In genomic region chr2:168751104-168751768, GRCh38 we compare ENCODE assay signal across 10 cellular contexts. TPM values are rescaled to one million over a fixed set of nuclear protein-coding genes. Genes with fewer than 3 reads are reported as not detected.
A peak's percentile ranks its signal among the peaks of the same experiment; 100 is the strongest.
DNase-seq lines count a peak whose midpoint lies in the region; ATAC-seq, FAIRE-seq and TF ChIP-seq lines count a peak whose summit lies in the region.
"Had no signal": no experiment of that assay in that cellular context is flagged by ENCODE, and none has a peak within 500 bp of the region (broad histone marks: within the 10 kb centered on the region; RNA-seq: fewer than 3 reads in every experiment).

No MANE protein-coding gene starts in this region.

- FAIRE-seq in GM18507 (lab: Jason Lieb, UNC): peak; percentile 39
- FAIRE-seq: urothelium cell line had no signal

- DNase-seq in GM18507 (ENCODE audit: extremely low spot score, insufficient read length, low read depth): no peak
- DNase-seq in central memory CD4-positive, alpha-beta T cell: peak; percentile 78
- DNase-seq in GF-D8 (lab: John Stamatoyannopoulos, UW): no peak
- no peak for DNase-seq in midbrain (lab: John Stamatoyannopoulos, UW)
- DNase-seq in ACHN: no peak
- DNase-seq in body of pancreas: no peak
- DNase-seq: NCI-H226 had no signal

- H3K27ac ChIP-seq in body of pancreas: no peak overlapping the region

- no peaks in the 10 kb centered on the region for H3K27me3 ChIP-seq in body of pancreas

- ATAC-seq in GM19467 (IDR thresholded peaks at IDR 0.05; ENCODE audit: unreplicated experiment) (peak; percentile 75), HG03342 (IDR thresholded peaks at IDR 0.05; ENCODE audit: unreplicated experiment) (peak; percentile 78), body of pancreas (no peak)

- H3K36me3 ChIP-seq in body of pancreas (replicated peaks in 1 of 2; ENCODE audit: insufficient read depth in 1 of 2, low read depth in 2 of 2): peaks cover 0 to 3% of the 10 kb centered on the region in 2 donors

- intact Hi-C loops in body of pancreas (cut with DNase I): loop anchor here (10.0 kb wide), 1 partner anchor 406 kb away; no protein-coding TSS in a partner anchor

- no peaks in the 10 kb centered on the region for H3K4me1 ChIP-seq in body of pancreas

- no peak for TF ChIP-seq POLR2A in body of pancreas (IDR thresholded peaks at IDR 0.05)

- in situ Hi-C loops in ACHN (cut with HindIII; ENCODE audit: low pct_ligation_motif_present, low pct_unique_long_range_greater_than_20kb, low sequenced_read_pairs): loop anchor here (25.0 kb wide), 1 partner anchor 161 kb away; the partner anchor contains the start of gene G6PC2

- H3K9me3 ChIP-seq in body of pancreas: no peaks in the 10 kb centered on the region

- TF ChIP-seq CTCF in body of pancreas (IDR thresholded peaks at IDR 0.05): no peak

- H3K4me3 ChIP-seq in body of pancreas: no peak overlapping the region

RNA-seq across cellular contexts. Expression of gene NOSTRIN, which starts 51.2 kb away (rescaled TPM):
- 10 to 100 TPM; 34.8 to 64.3 TPM for total RNA-seq in body of pancreas
